Comparison of ENCODE assay signal across 8 cellular contexts in genomic region chr7:139034855-139035587, GRCh38. TPM values are rescaled to one million over a fixed set of nuclear protein-coding genes. Genes with fewer than 3 reads are reported as not detected.
DNase-seq lines count a peak whose midpoint lies in the region; ATAC-seq and TF ChIP-seq lines count a peak whose summit lies in the region.

No MANE protein-coding gene starts in this region.

- no peak overlapping the region for H3K18ac ChIP-seq in IMR-90 (ENCODE audit: low read depth, low read length)

- TF ChIP-seq POLR2A in IMR-90 (IDR thresholded peaks at IDR 0.05; ENCODE audit: low read depth, low read length), result no peak
- TF ChIP-seq POLR2A in esophagus squamous epithelium (IDR thresholded peaks at IDR 0.05), result no peak
- no peak for TF ChIP-seq POLR2A in uterus (IDR thresholded peaks at IDR 0.05)

- peak overlapping the region; percentile 98 for H2AK9ac ChIP-seq in IMR-90 (replicated peaks; ENCODE audit: low read depth, low read length, poor library complexity)

- no peaks in the 10 kb centered on the region for H3K27me3 Mint-ChIP-seq in activated CD8-positive, alpha-beta T cell treated with anti-CD3 and anti-CD28 coated beads for 36 hours
- H3K27me3 Mint-ChIP-seq in naive thymus-derived CD4-positive, alpha-beta T cell, result no peaks in the 10 kb centered on the region

- H3K9me1 ChIP-seq in IMR-90 (ENCODE audit: insufficient read depth, low read length), result peaks cover 17% of the 10 kb centered on the region

- CTCF ChIA-PET in IMR-90 (lab: Yijun Ruan, JAX), result interaction anchor here (0.8 kb wide), 2 partner anchors 39 to 41 kb away, joined by 3 read pairs; no protein-coding TSS in a partner anchor
- CTCF ChIA-PET in activated CD8-positive, alpha-beta T cell treated with anti-CD3 and anti-CD28 coated beads for 36 hours (lab: Charles Lee), result interaction anchor here (0.8 to 3.2 kb wide), 3 partner anchors 40 to 149 kb away, joined by 3 to 17 read pairs (median 7); no protein-coding TSS in a partner anchor
- CTCF ChIA-PET in naive thymus-derived CD4-positive, alpha-beta T cell (lab: Charles Lee), result interaction anchor here (0.7 to 1.3 kb wide), 3 partner anchors 18 to 100 kb away, joined by 3 read pairs; no protein-coding TSS in a partner anchor

- peak overlapping the region; percentile 30; the same call in 1 of the 2 replicates for H2AK5ac ChIP-seq in IMR-90 (ENCODE audit: low read depth, low read length)

- POLR2A ChIA-PET in IMR-90 (lab: Charles Lee; ENCODE audit: unreplicated experiment), result interaction anchor here (0.6 kb wide), 1 partner anchor 14 kb away, joined by 3 read pairs; no protein-coding TSS in a partner anchor
- POLR2A ChIA-PET in activated CD8-positive, alpha-beta T cell treated with anti-CD3 and anti-CD28 coated beads for 36 hours (lab: Charles Lee), result interaction anchor here (0.6 to 2.4 kb wide), 11 partner anchors 10 to 60 kb away, joined by 3 to 13 read pairs (median 5); no protein-coding TSS in a partner anchor
- POLR2A ChIA-PET in naive thymus-derived CD4-positive, alpha-beta T cell (lab: Charles Lee), result interaction anchor here (1.4 kb wide), 1 partner anchor 11 kb away, joined by 5 read pairs; no protein-coding TSS in a partner anchor

- H3K4me3 Mint-ChIP-seq in activated CD8-positive, alpha-beta T cell treated with anti-CD3 and anti-CD28 coated beads for 36 hours, result peak overlapping the region; percentile 82
- peak overlapping the region; percentile 49 to 91 (median 80) for H3K4me3 Mint-ChIP-seq in naive thymus-derived CD4-positive, alpha-beta T cell

- peak overlapping the region; percentile 85 for H2BK5ac ChIP-seq in IMR-90 (ENCODE audit: low read depth, low read length, poor library complexity, severe bottlenecking)

- H3K9me3 ChIP-seq in IMR-90 (ENCODE audit: control insufficient read depth, insufficient read depth, low read length), result no peaks in the 10 kb centered on the region
- H3K9me3 ChIP-seq in esophagus squamous epithelium, result no peaks in the 10 kb centered on the region
- no peaks in the 10 kb centered on the region for H3K9me3 ChIP-seq in naive thymus-derived CD4-positive, alpha-beta T cell (ENCODE audit: control insufficient read depth in 2 of 3, low read length in 3 of 3)
- H3K9me3 ChIP-seq in uterus, result no peaks in the 10 kb centered on the region

- peak overlapping the region; percentile 70 for H3K9ac ChIP-seq in IMR-90 (ENCODE audit: low read depth, low read length)

- no peak for TF ChIP-seq CTCF in IMR-90 (conservative IDR thresholded peaks at IDR 0.05; ENCODE audit: low read depth, low read length)
- no peak for TF ChIP-seq CTCF in activated CD8-positive, alpha-beta T cell treated with anti-CD3 and anti-CD28 coated beads for 36 hours (IDR thresholded peaks at IDR 0.05)
- no peak for TF ChIP-seq CTCF in esophagus squamous epithelium (IDR thresholded peaks at IDR 0.05)
- TF ChIP-seq CTCF in uterus (IDR thresholded peaks at IDR 0.05), result no peak

- ATAC-seq in GM21528 (IDR thresholded peaks at IDR 0.05; ENCODE audit: low FRiP score, unreplicated experiment), result peak; percentile 36
- ATAC-seq in IMR-90 (ENCODE audit: low read depth), result peak; percentile 52
- peak; percentile 48 for ATAC-seq in activated CD8-positive, alpha-beta T cell treated with anti-CD3 and anti-CD28 coated beads for 36 hours
- peak; percentile 50 for ATAC-seq in naive thymus-derived CD4-positive, alpha-beta T cell

- H3K79me1 ChIP-seq in IMR-90 (ENCODE audit: low read depth in 1 of 2, low read length in 2 of 2), result peaks cover 16 to 46% of the 10 kb centered on the region in 2 experiments

- no TSS peak for BruUV-seq in IMR-90 (replicated peaks; lab: Mats Ljungman, UMichigan)

- intact Hi-C loops in IMR-90 (cut with micrococcal nuclease) (no loop called here), esophagus squamous epithelium (cut with DNase I) (no loop called here), uterus (cut with DNase I; ENCODE audit: low total_unique reads) (no loop called here)
- intact Hi-C loops in activated CD8-positive, alpha-beta T cell treated with anti-CD3 and anti-CD28 coated beads for 36 hours (cut with micrococcal nuclease), result no loop called here
- intact Hi-C loops in naive thymus-derived CD4-positive, alpha-beta T cell (cut with micrococcal nuclease), result loop anchor here (1.0 to 5.0 kb wide), 4 partner anchors 9 to 148 kb away; no protein-coding TSS in a partner anchor

- peak overlapping the region; percentile 99 for H2AFZ ChIP-seq in IMR-90 (replicated peaks; ENCODE audit: low read length, poor library complexity)

- no peak for TF ChIP-seq RAD21 in IMR-90 (IDR thresholded peaks at IDR 0.05; ENCODE audit: low read length)

- peak overlapping the region; percentile 3 to 12; a peak in 1 of 4 replicates for H4K8ac ChIP-seq in IMR-90 (ENCODE audit: low read depth in 2 of 2, low read length in 2 of 2)

- H3K4me1 ChIP-seq in IMR-90 (ENCODE audit: control insufficient read depth, insufficient read depth, low read length), result peaks cover 8% of the 10 kb centered on the region
- H3K4me1 ChIP-seq in esophagus squamous epithelium, result peaks cover 18 to 55% (median 25%) of the 10 kb centered on the region in 3 donors
- H3K4me1 ChIP-seq in naive thymus-derived CD4-positive, alpha-beta T cell (ENCODE audit: control insufficient read depth in 2 of 2, insufficient read depth in 2 of 2, low read length in 2 of 2), result peaks cover 0 to 6% of the 10 kb centered on the region in 2 donors
- H3K4me1 ChIP-seq in uterus, result no peaks in the 10 kb centered on the region

- H3K36me3 Mint-ChIP-seq in activated CD8-positive, alpha-beta T cell treated with anti-CD3 and anti-CD28 coated beads for 36 hours (ENCODE audit: low read depth), result peaks cover 32% of the 10 kb centered on the region
- peaks cover 0 to 7% (median 0%) of the 10 kb centered on the region in 5 donors for H3K36me3 Mint-ChIP-seq in naive thymus-derived CD4-positive, alpha-beta T cell

- peaks cover 17% of the 10 kb centered on the region for H3K36me3 ChIP-seq in IMR-90 (ENCODE audit: control insufficient read depth, insufficient read depth, low read length)
- peaks cover 0 to 34% (median 0%) of the 10 kb centered on the region in 3 donors for H3K36me3 ChIP-seq in esophagus squamous epithelium
- no peaks in the 10 kb centered on the region for H3K36me3 ChIP-seq in naive thymus-derived CD4-positive, alpha-beta T cell (ENCODE audit: control insufficient read depth in 2 of 3, insufficient read depth in 3 of 3, low read length in 3 of 3)
- H3K36me3 ChIP-seq in uterus, result no peaks in the 10 kb centered on the region

- H4K5ac ChIP-seq in IMR-90 (ENCODE audit: low read depth, low read length), result no peak overlapping the region

- dilution Hi-C loops in IMR-90 (cut with HindIII; ENCODE audit: low sequenced_read_pairs, unreplicated experiment), result no loop called here

- in situ Hi-C loops in IMR-90 (cut with MboI; ENCODE audit: low sequenced_read_pairs), result no loop called here

- peak overlapping the region; percentile 88 for H3K27ac Mint-ChIP-seq in activated CD8-positive, alpha-beta T cell treated with anti-CD3 and anti-CD28 coated beads for 36 hours
- H3K27ac Mint-ChIP-seq in naive thymus-derived CD4-positive, alpha-beta T cell, result peak overlapping the region in 1 of 9 donors; percentile 86

- H3K56ac ChIP-seq in IMR-90 (ENCODE audit: extremely low read depth, insufficient read depth, low read length), result 0 out of 2 replicates have a peak overlapping the region, but pooled peaks have one; percentile 28

- no peak overlapping the region for H2BK15ac ChIP-seq in IMR-90 (ENCODE audit: low read depth, low read length)

- no peaks in the 10 kb centered on the region for H3K9me3 Mint-ChIP-seq in activated CD8-positive, alpha-beta T cell treated with anti-CD3 and anti-CD28 coated beads for 36 hours
- H3K9me3 Mint-ChIP-seq in naive thymus-derived CD4-positive, alpha-beta T cell, result peaks cover 0 to 4% (median 0%) of the 10 kb centered on the region in 11 donors

- peak overlapping the region; percentile 88 for H3K4me2 ChIP-seq in IMR-90 (ENCODE audit: low read depth, low read length)

- H3K14ac ChIP-seq in IMR-90 (replicated peaks; ENCODE audit: low read depth, low read length), result peak overlapping the region; percentile 60

- H3K27ac ChIP-seq in IMR-90 (ENCODE audit: insufficient read depth, low read length) (peak overlapping the region; percentile 80), esophagus squamous epithelium (peak overlapping the region; percentile 82 to 92 (median 86)), uterus (peak overlapping the region; percentile 73 to 84)
- no peak overlapping the region for H3K27ac ChIP-seq in naive thymus-derived CD4-positive, alpha-beta T cell (ENCODE audit: low read depth, low read length)

- peaks cover 19% of the 10 kb centered on the region for H3K4me1 Mint-ChIP-seq in activated CD8-positive, alpha-beta T cell treated with anti-CD3 and anti-CD28 coated beads for 36 hours (ENCODE audit: low read depth)
- H3K4me1 Mint-ChIP-seq in naive thymus-derived CD4-positive, alpha-beta T cell, result peaks cover 7 to 43% (median 12%) of the 10 kb centered on the region in 7 donors

- peak; percentile 51 for DNase-seq in EL
- DNase-seq in IMR-90, result peak; percentile 27
- peak; percentile 59 for DNase-seq in activated CD8-positive, alpha-beta T cell treated with anti-CD3 and anti-CD28 coated beads for 36 hours
- DNase-seq in esophagus squamous epithelium (lab: John Stamatoyannopoulos, UW), result no peak
- DNase-seq in naive thymus-derived CD4-positive, alpha-beta T cell, result peak in 1 of 9 donors; percentile 44
- peak; percentile 26 to 38 for DNase-seq in uterus
- no peak for DNase-seq in NCI-H510A treated with DMSO at 0.1 percent for 48 hours (lab: John Stamatoyannopoulos, UW)

- peak overlapping the region; percentile 96 for H3K4ac ChIP-seq in IMR-90 (ENCODE audit: low read depth, low read length)

- H3K4me3 ChIP-seq in IMR-90 (ENCODE audit: insufficient read depth, low read depth, low read length) (peak overlapping the region; percentile 78), esophagus squamous epithelium (peak overlapping the region; percentile 59 to 95 (median 69)), uterus (peak overlapping the region; percentile 57 to 87)
- peak overlapping the region; percentile 55 for H3K4me3 ChIP-seq in naive thymus-derived CD4-positive, alpha-beta T cell (ENCODE audit: low read length)

- no peak overlapping the region for H2BK120ac ChIP-seq in IMR-90 (ENCODE audit: low read depth, low read length)

- H4K20me1 ChIP-seq in IMR-90 (ENCODE audit: insufficient read depth, low read length), result peaks cover 16% of the 10 kb centered on the region

- H3K23ac ChIP-seq in IMR-90 (ENCODE audit: low read depth, low read length), result peak overlapping the region; percentile 72

- H2BK20ac ChIP-seq in IMR-90 (ENCODE audit: low read depth, low read length), result no peak overlapping the region

- WGBS in IMR-90 (ENCODE audit: extremely low coverage in 2 of 2, insufficient read length in 1 of 2), 2 experiments, result 2% methylated on average over 17 of the region's 48 CpGs; no CpG with 5 or more reads in 1 of the 2 experiments
- 8 to 23% methylated on average over 6 to 10 of the region's 48 CpGs for WGBS in esophagus squamous epithelium, 2 donors

- H4K91ac ChIP-seq in IMR-90 (ENCODE audit: insufficient read depth, low read depth, low read length), result peak overlapping the region; percentile 90; the same call in 1 of the 2 replicates

- H3K27me3 ChIP-seq in IMR-90 (ENCODE audit: control insufficient read depth, insufficient read depth, low read length) (no peaks in the 10 kb centered on the region), esophagus squamous epithelium (no peaks in the 10 kb centered on the region), uterus (no peaks in the 10 kb centered on the region)
- no peaks in the 10 kb centered on the region for H3K27me3 ChIP-seq in naive thymus-derived CD4-positive, alpha-beta T cell (ENCODE audit: control insufficient read depth in 2 of 2, insufficient read depth in 2 of 2, low read length in 2 of 2)

RNA-seq across cellular contexts. Expression of gene ZC3HAV1L, which starts 0.8 kb away (rescaled TPM):
- total RNA-seq in IMR-90 (2012; rRNA removed) (4.5 and 4.7 TPM in 2 replicates), esophagus squamous epithelium (10 to 100 TPM; 12.5 to 24.0 (median 14.9) TPM), uterus (10 to 100 TPM in 3 of 4 donors, 1 to 10 TPM in 1; 10.0 to 73.0 (median 31.9) TPM)
- 7.4 and 9.4 TPM in 2 replicates for polyA plus RNA-seq in IMR-90 (2012; rRNA removed)
- 7.2 and 9.3 TPM in 2 replicates for polyA plus RNA-seq in IMR-90 (2012; cell fraction: cytosol; rRNA removed)
- polyA plus RNA-seq in IMR-90 (2012; cell fraction: nucleus; rRNA removed; ENCODE audit: low replicate concordance), result 11.5 and 13.7 TPM in 2 replicates
- total RNA-seq in activated CD8-positive, alpha-beta T cell treated with anti-CD3 and anti-CD28 coated beads for 36 hours, result 10 to 100 TPM; 19.9 TPM
- total RNA-seq in naive thymus-derived CD4-positive, alpha-beta T cell, result 10 to 100 TPM in 1 of 5 experiments, 1 to 10 TPM in 1, under 1 TPM in 3; 0.35 to 26.7 (median 0.78) TPM
- polyA plus RNA-seq in naive thymus-derived CD4-positive, alpha-beta T cell, result under 1 TPM in 1 of 2 donors, not detected in 1; 0.13 TPM

RNA-seq across cellular contexts. Expression of gene KIAA1549, which starts 53.8 kb away (rescaled TPM):
- 1.1 and 1.3 TPM in 2 replicates for total RNA-seq in IMR-90 (2012; rRNA removed)
- 3.2 and 3.3 TPM in 2 replicates for polyA plus RNA-seq in IMR-90 (2012; rRNA removed)
- 1.6 and 2.4 TPM in 2 replicates for polyA plus RNA-seq in IMR-90 (2012; cell fraction: cytosol; rRNA removed)
- 3.0 and 3.1 TPM in 2 replicates for polyA plus RNA-seq in IMR-90 (2012; cell fraction: nucleus; rRNA removed; ENCODE audit: low replicate concordance)
- 1 to 10 TPM; 1.3 to 1.5 TPM for total RNA-seq in activated CD8-positive, alpha-beta T cell treated with anti-CD3 and anti-CD28 coated beads for 36 hours
- total RNA-seq in esophagus squamous epithelium, result 1 to 10 TPM in 1 of 4 donors, under 1 TPM in 3; 0.11 to 2.1 (median 0.28) TPM
- under 1 TPM in 4 of 5 experiments, not detected in 1; 0.16 to 0.56 (median 0.25) TPM for total RNA-seq in naive thymus-derived CD4-positive, alpha-beta T cell
- not detected for polyA plus RNA-seq in naive thymus-derived CD4-positive, alpha-beta T cell
- total RNA-seq in uterus, result 1 to 10 TPM; 1.2 to 8.6 (median 3.8) TPM

Comparison
In these comparisons a context has a peak if more than half of its experiments do, and no peak if none do; other contexts are left out.
1. DNase-seq: peak in EL (single experiment), IMR-90 (single experiment), activated CD8-positive, alpha-beta T cell treated with anti-CD3 and anti-CD28 coated beads for 36 hours (single experiment) and uterus (2 of 2); none in esophagus squamous epithelium (single experiment) and NCI-H510A treated with DMSO at 0.1 percent for 48 hours (single experiment).
2. intact Hi-C loops: an anchor here in naive thymus-derived CD4-positive, alpha-beta T cell (1.0 to 5.0 kb wide); none called in IMR-90, activated CD8-positive, alpha-beta T cell treated with anti-CD3 and anti-CD28 coated beads for 36 hours, esophagus squamous epithelium and uterus.
3. Peak in every context shown above with its lines, with median percentiles within 50 percentile points of each other: ATAC-seq and H3K4me3 ChIP-seq.